1 cellular context compared by ENCODE assay signal in the genomic region with DNA sequence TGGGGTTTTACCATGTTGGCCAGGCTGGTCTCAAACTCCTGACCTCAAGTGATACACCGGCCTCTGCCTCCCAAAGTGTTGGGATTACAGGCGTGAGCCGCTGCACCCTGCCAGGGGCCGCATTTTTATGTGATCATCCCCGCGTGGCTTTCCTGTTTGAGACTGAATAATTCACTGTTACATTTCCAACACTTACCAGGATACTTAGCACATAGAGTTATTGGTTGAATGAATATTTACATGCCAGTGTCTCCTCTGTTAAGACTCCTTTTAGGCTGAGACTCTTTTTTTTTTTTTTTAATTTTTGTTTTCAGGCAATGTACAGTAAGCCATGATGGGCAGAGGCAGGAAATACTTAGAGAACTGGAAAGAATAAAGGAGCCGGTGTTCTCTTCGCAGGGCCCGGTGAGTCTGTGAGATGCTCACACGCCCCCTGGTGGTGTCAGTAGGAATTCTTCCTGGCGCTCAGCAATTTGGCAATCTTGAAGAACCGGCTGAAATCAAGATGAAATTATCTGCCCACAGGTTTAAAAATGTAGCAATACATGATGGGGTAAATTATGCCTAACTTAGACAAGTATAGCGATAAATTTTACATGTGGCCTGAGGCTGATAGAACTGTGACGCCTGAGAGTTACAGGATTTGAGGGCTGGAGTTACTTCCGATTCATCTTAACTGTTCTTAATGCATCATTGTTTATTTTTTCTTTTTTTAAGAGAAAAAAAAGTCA.
TF ChIP-seq lines count a peak whose summit lies in the region.

No MANE protein-coding gene starts in this region.

TF ChIP-seq in GM23338, 12 proteins besides CTCF, POLR2A, EP300 and RAD21 (continued from another document):
- TF ChIP-seq, protein P1, sequence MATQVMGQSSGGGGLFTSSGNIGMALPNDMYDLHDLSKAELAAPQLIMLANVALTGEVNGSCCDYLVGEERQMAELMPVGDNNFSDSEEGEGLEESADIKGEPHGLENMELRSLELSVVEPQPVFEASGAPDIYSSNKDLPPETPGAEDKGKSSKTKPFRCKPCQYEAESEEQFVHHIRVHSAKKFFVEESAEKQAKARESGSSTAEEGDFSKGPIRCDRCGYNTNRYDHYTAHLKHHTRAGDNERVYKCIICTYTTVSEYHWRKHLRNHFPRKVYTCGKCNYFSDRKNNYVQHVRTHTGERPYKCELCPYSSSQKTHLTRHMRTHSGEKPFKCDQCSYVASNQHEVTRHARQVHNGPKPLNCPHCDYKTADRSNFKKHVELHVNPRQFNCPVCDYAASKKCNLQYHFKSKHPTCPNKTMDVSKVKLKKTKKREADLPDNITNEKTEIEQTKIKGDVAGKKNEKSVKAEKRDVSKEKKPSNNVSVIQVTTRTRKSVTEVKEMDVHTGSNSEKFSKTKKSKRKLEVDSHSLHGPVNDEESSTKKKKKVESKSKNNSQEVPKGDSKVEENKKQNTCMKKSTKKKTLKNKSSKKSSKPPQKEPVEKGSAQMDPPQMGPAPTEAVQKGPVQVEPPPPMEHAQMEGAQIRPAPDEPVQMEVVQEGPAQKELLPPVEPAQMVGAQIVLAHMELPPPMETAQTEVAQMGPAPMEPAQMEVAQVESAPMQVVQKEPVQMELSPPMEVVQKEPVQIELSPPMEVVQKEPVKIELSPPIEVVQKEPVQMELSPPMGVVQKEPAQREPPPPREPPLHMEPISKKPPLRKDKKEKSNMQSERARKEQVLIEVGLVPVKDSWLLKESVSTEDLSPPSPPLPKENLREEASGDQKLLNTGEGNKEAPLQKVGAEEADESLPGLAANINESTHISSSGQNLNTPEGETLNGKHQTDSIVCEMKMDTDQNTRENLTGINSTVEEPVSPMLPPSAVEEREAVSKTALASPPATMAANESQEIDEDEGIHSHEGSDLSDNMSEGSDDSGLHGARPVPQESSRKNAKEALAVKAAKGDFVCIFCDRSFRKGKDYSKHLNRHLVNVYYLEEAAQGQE (IDR thresholded peaks at IDR 0.05; ENCODE audit: unreplicated experiment), result no peak
- no peak for TF ChIP-seq CREB1 (CRISPR knock-in tag; IDR thresholded peaks at IDR 0.05; ENCODE audit: low read depth)
- no peak for TF ChIP-seq EZH2 (IDR thresholded peaks at IDR 0.05; ENCODE audit: low read depth, unreplicated experiment)
TF ChIP-seq in GM23338: peak in this region for 0.
